In genomic region chr3:17743660-17743995, GRCh38 we compare ENCODE assay signal across 10 cellular contexts. TPM values are rescaled to one million over a fixed set of nuclear protein-coding genes. Genes with fewer than 3 reads are reported as not detected.
DNase-seq lines count a peak whose midpoint lies in the region; ATAC-seq, FAIRE-seq and TF ChIP-seq lines count a peak whose summit lies in the region.
"Had no signal": no experiment of that assay in that cellular context is flagged by ENCODE, and none has a peak within 500 bp of the region (broad histone marks: within the 10 kb centered on the region; RNA-seq: fewer than 3 reads in every experiment).

No MANE protein-coding gene starts in this region.

- H3K14ac ChIP-seq in H1 (ENCODE audit: insufficient read length): no peak overlapping the region

- H3K4ac ChIP-seq in H1 (replicated peaks; ENCODE audit: insufficient read length, low read depth, low read length): no peak overlapping the region

- FAIRE-seq in H1 (lab: Jason Lieb, UNC) (no peak), pancreas (lab: Jason Lieb, UNC) (no peak)

- TF ChIP-seq RAD21 in H1 (IDR thresholded peaks at IDR 0.05 in 1 of 2, conservative IDR thresholded peaks at IDR 0.05 in 1 of 2; ENCODE audit: low read depth in 2 of 2, low read length in 2 of 2): no peak

- no peak overlapping the region for H2BK15ac ChIP-seq in H1 (ENCODE audit: low read length)

- no peak overlapping the region for H4K8ac ChIP-seq in H1 (ENCODE audit: extremely low read depth, insufficient read depth, low read length)

- CTCF ChIA-PET in PC-3 (lab: Charles Lee) (interaction anchor here (1.2 to 2.2 kb wide), 2 partner anchors 98 to 99 kb away, joined by 4 to 11 read pairs; no protein-coding TSS in a partner anchor), H1 (lab: Charles Lee; ENCODE audit: partially characterized antibody) (interaction anchor here (1.3 kb wide), 1 partner anchor 98 kb away, joined by 5 read pairs; no protein-coding TSS in a partner anchor)

- H3F3A ChIP-seq in PC-3 (ENCODE audit: low read length, unreplicated experiment): peaks cover 4% of the 10 kb centered on the region

- peaks cover 3% of the 10 kb centered on the region for H3K23me2 ChIP-seq in H1 (ENCODE audit: low read depth, low read length)

- 83% methylated on average over 1 of the region's 1 CpG; no CpG with 5 or more reads in 1 of the 2 experiments for WGBS in H1 (ENCODE audit: extremely low coverage in 1 of 2, insufficient coverage in 1 of 2, insufficient read length in 1 of 2, insufficient replicate concordance in 2 of 2, low coverage in 1 of 2, low lambda C conversion rate in 2 of 2, missing lambda C conversion rate in 1 of 2), 2 experiments
- WGBS in pancreas, 2 donors: 4 to 14% methylated on average over 1 of the region's 1 CpG

- no peaks in the 10 kb centered on the region for H3K36me3 ChIP-seq in GM06990 (ENCODE audit: control insufficient read depth, insufficient read depth, low read length)
- H3K36me3 ChIP-seq in PC-3 (ENCODE audit: low read depth, low read length): no peaks in the 10 kb centered on the region
- H3K36me3 ChIP-seq in H1 (ENCODE audit: control insufficient read depth in 2 of 4, insufficient read depth in 4 of 4, low read length in 3 of 4): no peaks in the 10 kb centered on the region
- no peaks in the 10 kb centered on the region for H3K36me3 ChIP-seq in pancreas

- H3K79me1 ChIP-seq in H1 (ENCODE audit: low read depth, low read length): no peaks in the 10 kb centered on the region; the same call in 1 of the 2 replicates

- H4K20me1 ChIP-seq in PC-3 (ENCODE audit: low read length) (no peaks in the 10 kb centered on the region), H1 (replicated peaks in 1 of 2; ENCODE audit: control insufficient read depth in 1 of 2, insufficient read depth in 2 of 2, low read length in 2 of 2) (no peaks in the 10 kb centered on the region)

- H3K56ac ChIP-seq in H1 (replicated peaks; ENCODE audit: insufficient read length, low read depth, low read length): no peak overlapping the region

- no peaks in the 10 kb centered on the region for H3K9me3 ChIP-seq in PC-3 (ENCODE audit: low read length)
- H3K9me3 ChIP-seq in H1 (ENCODE audit: insufficient read depth in 2 of 2, low read depth in 1 of 2, low read length in 1 of 2): no peaks in the 10 kb centered on the region
- no peaks in the 10 kb centered on the region for H3K9me3 ChIP-seq in pancreas

- DNase-seq in GM06990 (ENCODE audit: extremely low read depth, insufficient read length) (no peak), PC-3 (no peak), H1 (ENCODE audit: low read depth in 1 of 2, low spot score in 2 of 2) (no peak), pancreas (no peak), NCI-H146 (lab: John Stamatoyannopoulos, UW) (no peak)
- DNase-seq in stimulated activated CD4-positive, alpha-beta T cell treated with anti-CD3 and anti-CD28 coated beads, Interleukin-15, amount 100 ng/mL, for 24 hours: no peak
- no peak for DNase-seq in stimulated activated CD4-positive, alpha-beta T cell treated with anti-CD3 and anti-CD28 coated beads, Interleukin-2, amount 100 ng/mL, for 24 hours
- DNase-seq: activated CD4-positive, CD25-positive, alpha-beta regulatory T cell; NCI-H1436 treated with DMSO at 0.1 percent for 48 hours had no signal

- H3K23ac ChIP-seq in H1 (ENCODE audit: insufficient read length): no peak overlapping the region

- peaks cover 24% of the 10 kb centered on the region for H3K4me1 ChIP-seq in PC-3 (ENCODE audit: insufficient read depth, low read length)
- peaks cover 2 to 8% (median 5%) of the 10 kb centered on the region in 4 experiments; a peak in 3 of 7 replicates for H3K4me1 ChIP-seq in H1 (replicated peaks in 1 of 4; ENCODE audit: control insufficient read depth in 3 of 4, insufficient read depth in 4 of 4, low read length in 3 of 4)
- H3K4me1 ChIP-seq in pancreas: peaks cover 0 to 26% (median 12%) of the 10 kb centered on the region in 3 donors

- no peak overlapping the region for H2AK5ac ChIP-seq in H1 (ENCODE audit: low read depth, low read length)

- ATAC-seq in PC-3 (no peak), pancreas (no peak), HG03439 (IDR thresholded peaks at IDR 0.05; ENCODE audit: unreplicated experiment) (no peak)

- no peaks in the 10 kb centered on the region for H3K27me3 ChIP-seq in GM06990 (replicated peaks; ENCODE audit: control insufficient read depth, insufficient read depth, low read length)
- no peaks in the 10 kb centered on the region for H3K27me3 ChIP-seq in PC-3 (ENCODE audit: low read length)
- no peaks in the 10 kb centered on the region for H3K27me3 ChIP-seq in H1 (replicated peaks in 1 of 4; ENCODE audit: control insufficient read depth in 3 of 4, extremely low read depth in 1 of 4, insufficient read depth in 3 of 4, low read length in 3 of 4)
- H3K27me3 ChIP-seq in pancreas: no peaks in the 10 kb centered on the region

- TF ChIP-seq CTCF in GM06990 (IDR thresholded peaks at IDR 0.05; ENCODE audit: insufficient read depth, low read length, poor library complexity, severe bottlenecking): no peak
- TF ChIP-seq CTCF in PC-3 (conservative IDR thresholded peaks at IDR 0.05; ENCODE audit: low read depth, low read length): no peak
- no peak for TF ChIP-seq CTCF in H1 (IDR thresholded peaks at IDR 0.05; ENCODE audit: control extremely low read depth in 1 of 3, insufficient read depth in 1 of 3, low read depth in 1 of 3, low read length in 3 of 3)
- TF ChIP-seq CTCF in pancreas (IDR thresholded peaks at IDR 0.05): no peak

- no peak overlapping the region for H2BK12ac ChIP-seq in H1 (ENCODE audit: low read depth, low read length)

- H3K27ac ChIP-seq in PC-3 (ENCODE audit: low read length): no peak overlapping the region
- H3K27ac ChIP-seq in H1 (ENCODE audit: low read depth, low read length): no peak overlapping the region
- H3K27ac ChIP-seq in pancreas: peak overlapping the region in 3 of 4 donors; percentile 95 to 99 (median 98)

- BruUV-seq in PC-3 (replicated peaks; lab: Mats Ljungman, UMichigan): no TSS peak

- no peak overlapping the region for H3K18ac ChIP-seq in H1 (ENCODE audit: extremely low read depth, low read length)

- no peak for TF ChIP-seq POLR2A in H1 (IDR thresholded peaks at IDR 0.05; ENCODE audit: control extremely low read depth in 1 of 2, low read depth in 2 of 2, low read length in 2 of 2)

- intact Hi-C loops in PC-3 (cut with micrococcal nuclease): loop anchor here (5.0 to 10.0 kb wide), 2 partner anchors 236 to 351 kb away; no protein-coding TSS in a partner anchor
- intact Hi-C loops in pancreas (cut with DNase I): no loop called here

- POLR2A ChIA-PET in PC-3 (lab: Charles Lee; ENCODE audit: unreplicated experiment): interaction anchor here (0.5 to 0.7 kb wide), 2 partner anchors 19 to 90 kb away, joined by 3 to 11 read pairs; no protein-coding TSS in a partner anchor
- POLR2A ChIA-PET in H1 (lab: Charles Lee; ENCODE audit: partially characterized antibody): interaction anchor here (1.7 to 1.8 kb wide), 2 partner anchors 14 to 19 kb away, joined by 5 to 6 read pairs; no protein-coding TSS in a partner anchor

- no peaks in the 10 kb centered on the region for H3K9me2 ChIP-seq in PC-3 (replicated peaks; ENCODE audit: low read length)

- peak overlapping the region; percentile 71 for H3K4me3 ChIP-seq in GM06990 (replicated peaks; ENCODE audit: low read depth, low read length)
- H3K4me3 ChIP-seq in PC-3 (ENCODE audit: low read length): peak overlapping the region; percentile 75; the same call in 1 of the 2 replicates
- peak overlapping the region in 3 of 4 experiments; percentile 11 to 90 (median 57); a peak in 2 of 8 replicates for H3K4me3 ChIP-seq in H1 (ENCODE audit: extremely low read depth in 1 of 4, insufficient read depth in 2 of 4, low read depth in 3 of 4, low read length in 4 of 4)
- H3K4me3 ChIP-seq in pancreas: no peak overlapping the region

- no peak overlapping the region for H4K5ac ChIP-seq in H1 (ENCODE audit: insufficient read length, low read depth, low read length)

- no peak overlapping the region for H2BK20ac ChIP-seq in H1 (ENCODE audit: low read length)

- no peak overlapping the region for H2BK5ac ChIP-seq in H1 (ENCODE audit: low read depth, low read length)

- H3K9ac ChIP-seq in PC-3 (ENCODE audit: low read length) (no peak overlapping the region), H1 (replicated peaks in 1 of 4; ENCODE audit: extremely low read depth in 1 of 4, low read depth in 3 of 4, low read length in 3 of 4) (0 out of 7 replicates have a peak overlapping the region, but pooled peaks of 1 of the 4 experiments have one; percentile 11)

- H4K91ac ChIP-seq in H1 (replicated peaks; ENCODE audit: insufficient read length, low read length): no peak overlapping the region

- no peak for TF ChIP-seq EP300 in H1 (IDR thresholded peaks at IDR 0.05; ENCODE audit: borderline replicate concordance in 1 of 2, low read depth in 2 of 2, low read length in 2 of 2)

- no peak overlapping the region for H2BK120ac ChIP-seq in H1 (replicated peaks; ENCODE audit: low read depth, low read length)

- H3K4me2 ChIP-seq in PC-3 (ENCODE audit: low read length) (peak overlapping the region; percentile 95), H1 (ENCODE audit: insufficient read depth in 1 of 2, low read depth in 2 of 2, low read length in 2 of 2) (peak overlapping the region; percentile 83 to 92)

- H2AFZ ChIP-seq in PC-3 (ENCODE audit: low read length) (peak overlapping the region; percentile 88), H1 (ENCODE audit: low read length) (no peak overlapping the region)

- H3K79me2 ChIP-seq in PC-3 (ENCODE audit: low read length) (peaks cover 29% of the 10 kb centered on the region), H1 (ENCODE audit: control insufficient read depth in 1 of 2, insufficient read depth in 2 of 2, low read length in 2 of 2) (peaks cover 0 to 21% of the 10 kb centered on the region in 2 experiments; a peak in 2 of 4 replicates)

TF ChIP-seq in H1, 55 proteins besides CTCF, POLR2A, EP300 and RAD21:
- TF ChIP-seq MAFK (IDR thresholded peaks at IDR 0.05; ENCODE audit: low read depth, low read length): no peak
- no peak for TF ChIP-seq BACH1 (IDR thresholded peaks at IDR 0.05; ENCODE audit: low read length)
- TF ChIP-seq CTBP2 (IDR thresholded peaks at IDR 0.05; ENCODE audit: borderline replicate concordance, insufficient read depth, insufficient read length, low read length): no peak
- TF ChIP-seq POLR2AphosphoS5 (IDR thresholded peaks at IDR 0.05; ENCODE audit: low read depth, low read length): no peak

RNA-seq across cellular contexts. Expression of gene TBC1D5, which starts 1.2 kb away (rescaled TPM):
- total RNA-seq in PC-3 (2014; rRNA removed): 54.4 and 54.5 TPM in 2 replicates
- total RNA-seq in H1 (2021; fragmentation: NEBNext Ultra II Directional; extraction: Animal tissue kit (Norgen Biotek cat#: 25700)): 22.9 and 24.2 TPM in 2 replicates
- polyA plus RNA-seq in H1 (2011; rRNA removed): 11.0 TPM in 2 replicates
- polyA plus RNA-seq in H1 (2011; cell fraction: cytosol; rRNA removed): 9.2 TPM
- 10.2 TPM for polyA plus RNA-seq in H1 (2011; cell fraction: nucleus; rRNA removed)
- 8.9 to 13.1 TPM (median 11.9 TPM) in 4 replicates for polyA plus RNA-seq in H1 (2012, experiment 1 of 2)
- 1.3 TPM for polyA plus RNA-seq in H1 (2012, experiment 2 of 2)
- 16.5 TPM for polyA plus RNA-seq in H1 (2013, experiment 1 of 2)
- 16.8 TPM for polyA plus RNA-seq in H1 (2013, experiment 2 of 2)
- 32.1 and 33.0 TPM in 2 replicates for polyA minus RNA-seq in H1 (2011; rRNA and poly(A)+ RNA removed)
- polyA minus RNA-seq in H1 (2011; cell fraction: cytosol; rRNA and poly(A)+ RNA removed): 19.4 TPM
- polyA minus RNA-seq in H1 (2011; cell fraction: nucleus; rRNA and poly(A)+ RNA removed): 35.9 TPM
- 10 to 100 TPM; 18.5 to 39.2 (median 21.3) TPM for total RNA-seq in pancreas
- 1 to 10 TPM; 6.5 to 6.7 TPM for polyA plus RNA-seq in pancreas

Comparison
In these comparisons a context has a peak if more than half of its experiments do, and no peak if none do; other contexts are left out.
1. H3K4me3 ChIP-seq: peak in GM06990 (single experiment), PC-3 (single experiment) and H1 (3 of 4); none in pancreas (0 of 4).
2. H3K27ac ChIP-seq: peak in pancreas (3 of 4); none in PC-3 (single experiment) and H1 (single experiment).